1 cellular context compared by ENCODE assay signal in genomic region chr2:127106998-127107621, GRCh38.
A peak's percentile ranks its signal among the peaks of the same experiment; 100 is the strongest.
TF ChIP-seq lines count a peak whose summit lies in the region.

Gene BIN1 (minus strand): TSS chr2:127107154. CDS start chr2:127106943, 211 bp downstream.

TF ChIP-seq in HepG2, 621 proteins besides CTCF, POLR2A, EP300 and RAD21 (continued from another document):
- TF ChIP-seq ZNF574 (CRISPR knock-in tag; IDR thresholded peaks at IDR 0.05) (0 out of 2 replicates have a peak, but pooled peaks have one; percentile 28), NFKB2 (CRISPR knock-in tag; IDR thresholded peaks at IDR 0.05; ENCODE audit: borderline replicate concordance) (0 out of 2 replicates have a peak, but pooled peaks have one; percentile 4), ZNF230 (CRISPR knock-in tag; IDR thresholded peaks at IDR 0.05) (no peak), ZNF777 (CRISPR knock-in tag; IDR thresholded peaks at IDR 0.05) (peak; percentile 87), HNRNPH1 (optimal IDR thresholded peaks at IDR 0.05; ENCODE audit: low read depth, low read length) (no peak), BCL6 (CRISPR knock-in tag; IDR thresholded peaks at IDR 0.05) (peak; percentile 20; the same call in 1 of the 2 replicates)
